In the genomic region with DNA sequence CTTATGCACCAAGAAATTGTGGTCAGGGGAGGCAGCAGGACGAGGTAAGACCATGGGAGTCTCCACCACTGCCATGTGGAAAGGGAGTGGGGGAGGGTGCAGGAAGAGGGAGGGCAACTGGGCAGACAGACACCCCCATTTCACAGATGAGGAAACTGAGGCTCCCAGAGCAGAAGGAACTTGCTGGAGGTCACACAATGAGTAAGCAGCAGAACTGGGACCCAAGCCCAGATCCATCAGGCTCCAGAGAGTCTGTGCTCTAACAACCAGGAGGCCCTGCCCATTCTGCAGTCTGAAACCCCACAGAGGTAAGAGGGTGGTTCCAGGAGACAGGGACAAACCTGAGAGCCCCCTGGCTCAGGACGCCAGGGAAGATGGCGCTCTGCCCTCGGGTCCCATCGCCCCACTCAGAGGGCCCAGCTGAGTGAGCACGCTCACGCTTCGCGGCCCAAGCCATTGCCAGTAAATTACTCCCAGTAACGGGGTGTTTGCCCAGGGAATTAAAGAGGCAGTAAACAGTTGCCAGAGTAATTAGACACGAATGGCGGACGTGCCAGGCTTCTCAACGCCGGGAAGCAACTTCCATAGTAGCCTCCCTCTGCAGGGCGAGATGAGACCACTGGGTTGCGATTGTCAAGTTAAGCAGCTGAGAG, we compare ENCODE assay signal across 24 cellular contexts. TPM values are rescaled to one million over a fixed set of nuclear protein-coding genes. Genes with fewer than 3 reads are reported as not detected.
DNase-seq lines count a peak whose midpoint lies in the region; ATAC-seq and TF ChIP-seq lines count a peak whose summit lies in the region.
"Had no signal": no experiment of that assay in that cellular context is flagged by ENCODE, and none has a peak within 500 bp of the region (broad histone marks: within the 10 kb centered on the region; RNA-seq: fewer than 3 reads in every experiment).

No MANE protein-coding gene starts in this region.

- H3K27ac ChIP-seq in body of pancreas (peak overlapping the region in 1 of 4 donors; percentile 64), right lobe of liver (peak overlapping the region in 1 of 3 donors; percentile 61), thyroid gland (no peak overlapping the region)
- no peak overlapping the region for H3K27ac ChIP-seq in effector memory CD4-positive, alpha-beta T cell (ENCODE audit: insufficient read depth, low read length, poor library complexity, severe bottlenecking)
- H3K27ac ChIP-seq: 22Rv1, cardiac muscle cell, epithelial cell of prostate, ovary, tibial nerve had no signal

- no peak for ATAC-seq in body of pancreas
- peak; percentile 36 to 67 (median 58) for ATAC-seq in right lobe of liver
- ATAC-seq: activated naive CD8-positive, alpha-beta T cell treated with anti-CD3 and anti-CD28 coated beads, Interleukin-2, amount 50 U/mL, for 24 hours; naive thymus-derived CD8-positive, alpha-beta T cell had no signal

- WGBS in body of pancreas, 2 donors: 56 to 71% methylated on average over 17 of the region's 17 CpGs
- 63% methylated on average over 9 of the region's 17 CpGs for WGBS in right lobe of liver (ENCODE audit: insufficient coverage, low coverage, low lambda C conversion rate, missing lambda C conversion rate)
- WGBS in thyroid gland, 2 donors: 59 to 72% methylated on average over 9 to 15 of the region's 17 CpGs

- TF ChIP-seq CTCF in body of pancreas (IDR thresholded peaks at IDR 0.05) (no peak), right lobe of liver (IDR thresholded peaks at IDR 0.05) (no peak), thyroid gland (IDR thresholded peaks at IDR 0.05) (no peak)

- TF ChIP-seq POLR2A in body of pancreas (IDR thresholded peaks at IDR 0.05): no peak
- TF ChIP-seq POLR2A in right lobe of liver (IDR thresholded peaks at IDR 0.05): no peak
- TF ChIP-seq POLR2A in thyroid gland (IDR thresholded peaks at IDR 0.05): no peak

- DNase-seq in DMS153 (lab: John Stamatoyannopoulos, UW): peak; percentile 58
- no peak for DNase-seq in DMS153 treated with DMSO at 0.1 percent for 48 hours (lab: John Stamatoyannopoulos, UW; ENCODE audit: unreplicated experiment)
- peak in 3 of 4 donors; percentile 38 to 53 (median 41) for DNase-seq in body of pancreas
- peak in 2 of 3 donors; percentile 37 to 65 for DNase-seq in right lobe of liver
- peak; percentile 34 to 47 for DNase-seq in thyroid gland
- DNase-seq in NCI-H2171 (lab: John Stamatoyannopoulos, UW): no peak
- DNase-seq in H4 (ENCODE audit: low spot score): no peak
- DNase-seq in effector memory CD4-positive, alpha-beta T cell: no peak
- DNase-seq: activated CD4-positive, alpha-beta T cell treated with anti-CD3 and anti-CD28 coated beads, Interleukin-2, amount 10 ng/mL, durations not matched to agents 24 days and 14 days; activated naive CD8-positive, alpha-beta T cell treated with anti-CD3 and anti-CD28 coated beads, Interleukin-2, amount 50 U/mL, for 24 hours; AML-193; EL; foreskin melanocyte; naive thymus-derived CD8-positive, alpha-beta T cell; NCI-H69; SHP77; stimulated activated CD4-positive, alpha-beta T cell treated with anti-CD3 and anti-CD28 coated beads, Interleukin-2, amount 100 ng/mL, for 48 hours; stimulated activated naive CD4-positive, alpha-beta T cell treated with Interleukin-2 at 50 U/mL for 16 hours had no signal

- H3K36me3 ChIP-seq in body of pancreas (replicated peaks in 1 of 2; ENCODE audit: insufficient read depth in 1 of 2, low read depth in 2 of 2) (no peaks in the 10 kb centered on the region), right lobe of liver (no peaks in the 10 kb centered on the region), thyroid gland (no peaks in the 10 kb centered on the region)
- H3K36me3 ChIP-seq in effector memory CD4-positive, alpha-beta T cell (ENCODE audit: control insufficient read depth, insufficient read depth, low read length): no peaks in the 10 kb centered on the region
- H3K36me3 ChIP-seq: cardiac muscle cell, ovary, tibial nerve had no signal

- H3K4me3 ChIP-seq in body of pancreas: no peak overlapping the region
- peak overlapping the region in 2 of 3 donors; percentile 9 to 36 for H3K4me3 ChIP-seq in right lobe of liver
- H3K4me3 ChIP-seq in thyroid gland (replicated peaks in 1 of 3): no peak overlapping the region
- no peak overlapping the region for H3K4me3 ChIP-seq in effector memory CD4-positive, alpha-beta T cell (ENCODE audit: insufficient read depth, low read depth, low read length, poor library complexity, severe bottlenecking)
- H3K4me3 ChIP-seq: cardiac muscle cell, ovary, skin epidermis, tibial nerve had no signal

- intact Hi-C loops in body of pancreas (cut with DNase I): no loop called here
- intact Hi-C loops in right lobe of liver (cut with DNase I): no loop called here
- intact Hi-C loops in thyroid gland (cut with DNase I): no loop called here

- H3K9me3 ChIP-seq in body of pancreas: no peaks in the 10 kb centered on the region
- H3K9me3 ChIP-seq in right lobe of liver: no peaks in the 10 kb centered on the region
- H3K9me3 ChIP-seq in thyroid gland: no peaks in the 10 kb centered on the region
- H3K9me3 ChIP-seq in effector memory CD4-positive, alpha-beta T cell (ENCODE audit: control insufficient read depth, low read length): no peaks in the 10 kb centered on the region
- H3K9me3 ChIP-seq: ovary, tibial nerve had no signal

- H3K27me3 ChIP-seq in body of pancreas (no peaks in the 10 kb centered on the region), right lobe of liver (no peaks in the 10 kb centered on the region), thyroid gland (no peaks in the 10 kb centered on the region)
- no peaks in the 10 kb centered on the region for H3K27me3 ChIP-seq in effector memory CD4-positive, alpha-beta T cell (replicated peaks; ENCODE audit: control insufficient read depth, insufficient read depth, low read length, poor library complexity, severe bottlenecking)
- H3K27me3 ChIP-seq: cardiac muscle cell, ovary, tibial nerve had no signal

- H3K4me1 ChIP-seq in body of pancreas (peaks cover 22% of the 10 kb centered on the region), right lobe of liver (peaks cover 0 to 24% (median 3%) of the 10 kb centered on the region in 4 donors), thyroid gland (no peaks in the 10 kb centered on the region)
- H3K4me1 ChIP-seq in effector memory CD4-positive, alpha-beta T cell (ENCODE audit: control insufficient read depth, insufficient read depth, low read length, poor library complexity, severe bottlenecking): no peaks in the 10 kb centered on the region
- H3K4me1 ChIP-seq: tibial nerve had no signal

RNA-seq across cellular contexts. Expression of a gene that starts 59.2 kb away (rescaled TPM):
- total RNA-seq in body of pancreas (under 1 TPM in 1 of 2 donors, not detected in 1; 0.33 TPM), right lobe of liver (not detected), thyroid gland (1 to 10 TPM in 1 of 4 donors, under 1 TPM in 1, not detected in 2; 0.45 to 3.0 TPM)
- 0.06 and 0.51 TPM in 2 replicates for total RNA-seq in H4 (2014; rRNA removed; shearing (Covaris generic))
- total RNA-seq: tibial nerve had no signal

Comparison
In these comparisons a context has a peak if more than half of its experiments do, and no peak if none do; other contexts are left out.
1. DNase-seq: peak in DMS153 (single experiment), body of pancreas (3 of 4), right lobe of liver (2 of 3) and thyroid gland (2 of 2); none in DMS153 treated with DMSO at 0.1 percent for 48 hours (single experiment), NCI-H2171 (single experiment), H4 (single experiment) and effector memory CD4-positive, alpha-beta T cell (0 of 3).
2. H3K4me3 ChIP-seq: peak in right lobe of liver (2 of 3); none in body of pancreas (0 of 2), thyroid gland (0 of 3) and effector memory CD4-positive, alpha-beta T cell (single experiment).